In the genomic region with DNA sequence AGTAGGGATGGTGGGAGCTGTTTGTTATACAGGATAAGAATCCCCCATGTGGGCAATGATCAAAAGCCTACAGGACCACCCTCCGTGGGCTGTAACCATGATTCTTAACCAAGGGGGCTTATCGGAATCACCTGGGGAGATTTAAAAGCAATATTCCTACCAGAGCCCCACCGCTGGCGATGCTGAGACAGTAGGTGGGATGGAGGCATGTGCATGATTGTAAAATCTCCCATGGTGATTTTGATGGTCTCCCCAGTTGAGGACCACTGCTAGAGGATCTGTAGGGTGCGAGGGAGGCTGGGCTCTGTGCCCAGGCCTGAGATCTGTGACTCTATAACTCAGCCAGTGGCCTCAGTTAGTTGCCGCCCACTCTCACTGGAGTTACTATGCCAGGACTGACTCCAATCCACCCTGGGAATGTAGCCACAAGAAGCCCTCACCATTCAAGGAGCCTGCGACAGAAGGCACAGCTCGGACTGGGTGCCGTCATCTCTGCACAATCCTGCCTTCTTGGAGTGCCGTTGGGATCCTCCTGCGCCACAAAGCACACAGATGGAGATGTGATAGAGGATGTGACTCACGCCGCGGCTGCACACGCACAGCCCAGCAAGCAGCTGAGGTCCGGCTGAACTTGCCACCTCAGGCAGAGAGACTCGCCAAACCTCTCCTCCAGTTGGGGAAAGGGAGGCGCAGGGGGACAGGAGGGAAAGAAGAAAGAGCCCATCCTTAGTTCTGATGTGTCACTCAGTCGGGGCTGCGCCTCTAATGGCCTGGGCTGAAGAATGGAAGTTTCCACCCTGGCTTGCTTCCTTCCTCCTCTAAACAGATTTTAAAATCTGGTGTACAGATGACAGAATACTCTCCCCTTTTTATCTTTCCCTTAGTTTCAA, we compare ENCODE assay signal across 7 cellular contexts. TPM values are rescaled to one million over a fixed set of nuclear protein-coding genes. Genes with fewer than 3 reads are reported as not detected.
DNase-seq lines count a peak whose midpoint lies in the region; ATAC-seq and TF ChIP-seq lines count a peak whose summit lies in the region.

No MANE protein-coding gene starts in this region.

- no peak for TF ChIP-seq CTCF in brain (conservative IDR thresholded peaks at IDR 0.05)

- peaks cover 36% of the 10 kb centered on the region for H3K4me1 Mint-ChIP-seq in brain
- H3K4me1 Mint-ChIP-seq in activated T-cell treated with anti-CD3 and anti-CD28 coated beads, Interleukin-2, amount 50 U/mL, for 4 hours (ENCODE audit: low read depth): peaks cover 2% of the 10 kb centered on the region

- peak overlapping the region; percentile 21 to 84 (median 60) for H3K27ac Mint-ChIP-seq in brain

- no peaks in the 10 kb centered on the region for H3K36me3 Mint-ChIP-seq in brain
- H3K36me3 Mint-ChIP-seq in activated T-cell treated with anti-CD3 and anti-CD28 coated beads, Interleukin-2, amount 50 U/mL, for 4 hours (ENCODE audit: insufficient read depth): no peaks in the 10 kb centered on the region

- H3K27me3 Mint-ChIP-seq in brain: no peaks in the 10 kb centered on the region
- H3K27me3 Mint-ChIP-seq in activated T-cell treated with anti-CD3 and anti-CD28 coated beads, Interleukin-2, amount 50 U/mL, for 4 hours (ENCODE audit: low read depth): no peaks in the 10 kb centered on the region

- peak overlapping the region in 1 of 5 experiments; percentile 17 for H3K4me3 Mint-ChIP-seq in brain
- H3K4me3 Mint-ChIP-seq in activated T-cell treated with anti-CD3 and anti-CD28 coated beads, Interleukin-2, amount 50 U/mL, for 4 hours: no peak overlapping the region

- ATAC-seq in HG03175 (IDR thresholded peaks at IDR 0.05; ENCODE audit: unreplicated experiment) (no peak), GM21447 (IDR thresholded peaks at IDR 0.05; ENCODE audit: unreplicated experiment) (no peak)
- no peak for ATAC-seq in activated T-cell treated with anti-CD3 and anti-CD28 coated beads, Interleukin-2, amount 50 U/mL, for 4 hours

- H3K9me3 Mint-ChIP-seq in brain: no peaks in the 10 kb centered on the region
- H3K9me3 Mint-ChIP-seq in activated T-cell treated with anti-CD3 and anti-CD28 coated beads, Interleukin-2, amount 50 U/mL, for 4 hours: no peaks in the 10 kb centered on the region

- DNase-seq in LHCN-M2 (ENCODE audit: low read depth): peak; percentile 99
- DNase-seq in kidney tubule cell (ENCODE audit: low spot score): peak; percentile 15
- DNase-seq in activated T-cell treated with anti-CD3 and anti-CD28 coated beads, Interleukin-2, amount 50 U/mL, for 4 hours: no peak

- H3K27ac ChIP-seq in temporal lobe (ENCODE audit: low read depth, low read length): peak overlapping the region; percentile 84

RNA-seq across cellular contexts. Expression of a gene that starts 26.5 kb away (rescaled TPM):
- total RNA-seq in LHCN-M2 (2014; rRNA removed) (0.58 and 2.7 TPM in 2 replicates), temporal lobe (3.0 TPM)
- polyA plus RNA-seq in LHCN-M2 (2012): 1.5 TPM
- not detected for polyA plus RNA-seq in brain (ENCODE audit: insufficient read depth, low read depth, low replicate concordance)
- total RNA-seq in activated T-cell treated with anti-CD3 and anti-CD28 coated beads, Interleukin-2, amount 50 U/mL, for 4 hours: not detected

RNA-seq across cellular contexts. Expression of a gene that starts 46.4 kb away (rescaled TPM):
- total RNA-seq in LHCN-M2 (2014; rRNA removed) (89.8 and 107 TPM in 2 replicates), temporal lobe (52.6 TPM)
- polyA plus RNA-seq in LHCN-M2 (2012): 20.3 TPM
- 19.0 TPM for polyA plus RNA-seq in brain (ENCODE audit: insufficient read depth, low read depth, low replicate concordance)
- 1 to 10 TPM in 2 of 3 donors, under 1 TPM in 1; 0.91 to 1.4 (median 1.3) TPM for total RNA-seq in activated T-cell treated with anti-CD3 and anti-CD28 coated beads, Interleukin-2, amount 50 U/mL, for 4 hours

Comparison
In these comparisons a context has a peak if more than half of its experiments do, and no peak if none do; other contexts are left out.
1. RNA of a gene that starts 46.4 kb away (total RNA-seq): 89.8 to 107 TPM in LHCN-M2 and 52.6 TPM in temporal lobe (single experiment); 0.91 to 1.4 TPM in activated T-cell treated with anti-CD3 and anti-CD28 coated beads, Interleukin-2, amount 50 U/mL, for 4 hours; every median in the first group is over 10 times any median in the second.